1 cellular context compared by ENCODE assay signal in the genomic region with DNA sequence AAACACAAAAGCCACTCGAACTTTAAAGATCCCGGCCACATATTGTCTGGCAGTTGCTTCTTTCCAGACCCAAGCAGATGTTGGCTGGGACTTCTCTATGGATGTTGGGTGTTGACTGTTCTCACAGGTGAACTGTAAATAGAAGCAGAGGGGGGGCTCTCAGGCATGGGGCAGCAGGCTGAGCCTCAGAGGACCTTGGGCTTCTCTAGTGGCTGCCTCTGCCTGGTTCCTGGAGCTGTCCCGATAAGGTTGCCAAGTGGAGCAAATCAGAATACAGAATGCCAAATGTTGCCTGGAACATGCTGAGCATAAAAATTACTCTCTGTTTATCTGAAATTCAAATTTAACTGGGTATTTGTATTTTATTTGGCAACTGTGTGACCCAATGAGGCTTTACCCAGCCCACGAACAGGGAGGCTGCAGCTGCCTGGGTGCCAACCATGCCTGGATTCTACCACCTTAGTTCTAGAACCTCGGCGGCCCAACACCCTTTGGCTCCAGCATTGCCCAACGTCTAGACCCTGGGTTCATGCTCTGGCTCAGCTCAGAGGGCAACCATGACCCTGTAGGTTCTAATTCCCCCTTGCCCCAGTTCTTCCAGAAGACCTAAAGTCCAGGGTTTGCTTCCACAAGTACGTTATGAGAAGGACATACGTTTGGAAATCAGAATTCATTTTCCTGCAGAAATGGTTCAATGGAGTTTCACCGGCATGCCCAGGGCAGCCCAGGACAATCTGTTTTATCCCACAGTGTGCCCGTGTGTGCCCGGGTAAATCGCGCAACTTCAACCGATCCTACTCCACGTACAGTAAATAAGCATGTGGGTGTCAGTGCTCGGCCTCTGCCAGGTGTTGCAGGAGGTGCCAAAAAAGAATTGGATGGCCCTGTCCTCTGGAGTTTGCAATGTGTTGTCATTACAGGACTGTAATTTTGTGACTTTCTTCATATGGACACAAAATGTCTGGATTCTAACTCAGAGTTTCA.
TF ChIP-seq lines count a peak whose summit lies in the region.

No MANE protein-coding gene starts in this region.

TF ChIP-seq in HepG2, 621 proteins besides CTCF, POLR2A, EP300 and RAD21 (continued from another document):
- TF ChIP-seq, protein P1, sequence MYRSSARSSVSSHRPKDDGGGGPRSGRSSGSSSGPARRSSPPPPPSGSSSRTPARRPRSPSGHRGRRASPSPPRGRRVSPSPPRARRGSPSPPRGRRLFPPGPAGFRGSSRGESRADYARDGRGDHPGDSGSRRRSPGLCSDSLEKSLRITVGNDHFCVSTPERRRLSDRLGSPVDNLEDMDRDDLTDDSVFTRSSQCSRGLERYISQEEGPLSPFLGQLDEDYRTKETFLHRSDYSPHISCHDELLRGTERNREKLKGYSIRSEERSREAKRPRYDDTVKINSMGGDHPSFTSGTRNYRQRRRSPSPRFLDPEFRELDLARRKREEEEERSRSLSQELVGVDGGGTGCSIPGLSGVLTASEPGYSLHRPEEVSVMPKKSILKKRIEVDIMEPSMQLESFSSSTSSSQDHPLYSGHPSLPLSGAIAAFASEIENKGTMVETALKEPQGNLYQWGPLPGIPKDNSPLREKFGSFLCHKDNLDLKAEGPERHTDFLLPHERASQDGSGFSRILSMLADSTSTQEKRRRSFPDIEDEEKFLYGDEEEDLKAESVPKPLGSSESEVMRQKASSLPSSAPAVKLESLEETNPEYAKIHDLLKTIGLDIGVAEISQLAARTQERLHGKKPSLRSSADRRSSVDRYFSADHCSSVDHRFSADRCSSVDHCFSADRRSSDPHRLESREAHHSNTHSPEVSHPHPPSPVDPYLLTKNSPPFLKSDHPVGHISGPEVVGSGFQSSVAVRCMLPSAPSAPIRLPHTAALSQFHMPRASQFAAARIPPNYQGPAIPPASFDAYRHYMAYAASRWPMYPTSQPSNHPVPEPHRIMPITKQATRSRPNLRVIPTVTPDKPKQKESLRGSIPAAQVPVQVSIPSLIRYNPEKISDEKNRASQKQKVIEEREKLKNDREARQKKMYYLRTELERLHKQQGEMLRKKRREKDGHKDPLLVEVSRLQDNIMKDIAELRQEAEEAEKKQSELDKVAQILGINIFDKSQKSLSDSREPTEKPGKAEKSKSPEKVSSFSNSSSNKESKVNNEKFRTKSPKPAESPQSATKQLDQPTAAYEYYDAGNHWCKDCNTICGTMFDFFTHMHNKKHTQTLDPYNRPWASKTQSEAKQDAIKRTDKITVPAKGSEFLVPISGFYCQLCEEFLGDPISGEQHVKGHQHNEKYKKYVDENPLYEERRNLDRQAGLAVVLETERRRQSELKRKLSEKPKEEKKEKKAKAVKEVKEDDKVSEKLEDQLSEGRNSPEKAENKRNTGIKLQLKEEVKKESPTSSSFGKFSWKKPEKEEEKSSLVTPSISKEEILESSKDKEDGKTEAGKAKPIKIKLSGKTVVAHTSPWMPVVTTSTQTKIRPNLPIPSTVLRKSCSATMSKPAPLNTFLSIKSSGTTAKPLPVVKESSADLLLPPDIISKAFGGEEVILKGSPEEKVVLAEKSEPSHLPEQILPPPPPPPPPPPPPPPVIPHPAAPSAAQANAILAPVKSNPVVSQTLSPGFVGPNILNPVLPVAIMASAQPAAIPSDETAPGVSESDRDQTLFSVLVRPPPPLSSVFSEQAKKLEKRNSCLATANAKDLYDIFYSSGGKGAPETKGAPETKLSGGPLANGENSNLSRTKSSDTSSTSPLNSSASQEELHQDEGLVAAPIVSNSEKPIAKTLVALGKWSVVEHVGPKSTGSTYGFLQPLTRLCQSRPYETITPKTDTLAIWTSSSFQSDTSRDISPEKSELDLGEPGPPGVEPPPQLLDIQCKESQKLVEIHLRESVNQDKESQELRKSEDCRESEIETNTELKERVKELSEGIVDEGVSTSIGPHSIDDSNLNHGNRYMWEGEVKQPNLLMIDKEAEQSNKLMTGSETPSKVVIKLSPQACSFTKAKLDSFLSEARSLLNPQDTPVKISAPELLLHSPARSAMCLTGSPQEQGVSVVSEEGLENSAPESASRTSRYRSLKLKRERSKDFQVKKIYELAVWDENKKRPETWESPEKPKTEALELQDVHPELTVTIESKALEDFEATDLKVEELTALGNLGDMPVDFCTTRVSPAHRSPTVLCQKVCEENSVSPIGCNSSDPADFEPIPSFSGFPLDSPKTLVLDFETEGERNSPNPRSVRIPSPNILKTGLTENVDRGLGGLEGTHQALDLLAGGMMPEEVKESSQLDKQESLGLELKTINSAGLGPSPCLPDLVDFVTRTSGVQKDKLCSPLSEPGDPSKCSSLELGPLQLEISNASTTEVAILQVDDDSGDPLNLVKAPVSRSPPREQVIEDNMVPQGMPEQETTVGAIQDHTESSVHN (CRISPR knock-in tag; IDR thresholded peaks at IDR 0.05): no peak
- TF ChIP-seq NFKB2 (CRISPR knock-in tag; IDR thresholded peaks at IDR 0.05; ENCODE audit: borderline replicate concordance) (0 out of 2 replicates have a peak, but pooled peaks have one; percentile 19), ZNF292 (CRISPR knock-in tag; IDR thresholded peaks at IDR 0.05; ENCODE audit: borderline replicate concordance, low read depth) (0 out of 2 replicates have a peak, but pooled peaks have one; percentile 21), EZH2 (conservative IDR thresholded peaks at IDR 0.05; ENCODE audit: low read depth, low read length) (no peak), SSRP1 (CRISPR knock-in tag; IDR thresholded peaks at IDR 0.05) (no peak), ZNF230 (CRISPR knock-in tag; IDR thresholded peaks at IDR 0.05) (no peak), KLF16 (CRISPR knock-in tag; IDR thresholded peaks at IDR 0.05) (0 out of 4 replicates have a peak, but pooled peaks of 1 of the 2 experiments have one; percentile 54), ZNF510 (CRISPR knock-in tag; IDR thresholded peaks at IDR 0.05; ENCODE audit: low read depth) (no peak), HMG20A (CRISPR knock-in tag; IDR thresholded peaks at IDR 0.05; ENCODE audit: borderline replicate concordance) (peak; percentile 60; the same call in 1 of the 2 replicates), FOXP1 (IDR thresholded peaks at IDR 0.05) (0 out of 2 replicates have a peak, but pooled peaks have one; percentile 34), FOXP1 (CRISPR knock-in tag; IDR thresholded peaks at IDR 0.05) (peak; percentile 94), SP5 (CRISPR knock-in tag; IDR thresholded peaks at IDR 0.05; ENCODE audit: borderline replicate concordance, low read depth) (no peak), ZNF547 (CRISPR knock-in tag; IDR thresholded peaks at IDR 0.05) (no peak), HNF4G (IDR thresholded peaks at IDR 0.05; ENCODE audit: borderline replicate concordance, low read depth, low read length) (no peak), HNF4G (CRISPR knock-in tag; IDR thresholded peaks at IDR 0.05; ENCODE audit: borderline replicate concordance, low read depth) (0 out of 2 replicates have a peak, but pooled peaks have one; percentile 24)
- TF ChIP-seq, protein P2, sequence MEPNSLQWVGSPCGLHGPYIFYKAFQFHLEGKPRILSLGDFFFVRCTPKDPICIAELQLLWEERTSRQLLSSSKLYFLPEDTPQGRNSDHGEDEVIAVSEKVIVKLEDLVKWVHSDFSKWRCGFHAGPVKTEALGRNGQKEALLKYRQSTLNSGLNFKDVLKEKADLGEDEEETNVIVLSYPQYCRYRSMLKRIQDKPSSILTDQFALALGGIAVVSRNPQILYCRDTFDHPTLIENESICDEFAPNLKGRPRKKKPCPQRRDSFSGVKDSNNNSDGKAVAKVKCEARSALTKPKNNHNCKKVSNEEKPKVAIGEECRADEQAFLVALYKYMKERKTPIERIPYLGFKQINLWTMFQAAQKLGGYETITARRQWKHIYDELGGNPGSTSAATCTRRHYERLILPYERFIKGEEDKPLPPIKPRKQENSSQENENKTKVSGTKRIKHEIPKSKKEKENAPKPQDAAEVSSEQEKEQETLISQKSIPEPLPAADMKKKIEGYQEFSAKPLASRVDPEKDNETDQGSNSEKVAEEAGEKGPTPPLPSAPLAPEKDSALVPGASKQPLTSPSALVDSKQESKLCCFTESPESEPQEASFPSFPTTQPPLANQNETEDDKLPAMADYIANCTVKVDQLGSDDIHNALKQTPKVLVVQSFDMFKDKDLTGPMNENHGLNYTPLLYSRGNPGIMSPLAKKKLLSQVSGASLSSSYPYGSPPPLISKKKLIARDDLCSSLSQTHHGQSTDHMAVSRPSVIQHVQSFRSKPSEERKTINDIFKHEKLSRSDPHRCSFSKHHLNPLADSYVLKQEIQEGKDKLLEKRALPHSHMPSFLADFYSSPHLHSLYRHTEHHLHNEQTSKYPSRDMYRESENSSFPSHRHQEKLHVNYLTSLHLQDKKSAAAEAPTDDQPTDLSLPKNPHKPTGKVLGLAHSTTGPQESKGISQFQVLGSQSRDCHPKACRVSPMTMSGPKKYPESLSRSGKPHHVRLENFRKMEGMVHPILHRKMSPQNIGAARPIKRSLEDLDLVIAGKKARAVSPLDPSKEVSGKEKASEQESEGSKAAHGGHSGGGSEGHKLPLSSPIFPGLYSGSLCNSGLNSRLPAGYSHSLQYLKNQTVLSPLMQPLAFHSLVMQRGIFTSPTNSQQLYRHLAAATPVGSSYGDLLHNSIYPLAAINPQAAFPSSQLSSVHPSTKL (CRISPR knock-in tag; IDR thresholded peaks at IDR 0.05): peak; percentile 68
- TF ChIP-seq, protein P3, sequence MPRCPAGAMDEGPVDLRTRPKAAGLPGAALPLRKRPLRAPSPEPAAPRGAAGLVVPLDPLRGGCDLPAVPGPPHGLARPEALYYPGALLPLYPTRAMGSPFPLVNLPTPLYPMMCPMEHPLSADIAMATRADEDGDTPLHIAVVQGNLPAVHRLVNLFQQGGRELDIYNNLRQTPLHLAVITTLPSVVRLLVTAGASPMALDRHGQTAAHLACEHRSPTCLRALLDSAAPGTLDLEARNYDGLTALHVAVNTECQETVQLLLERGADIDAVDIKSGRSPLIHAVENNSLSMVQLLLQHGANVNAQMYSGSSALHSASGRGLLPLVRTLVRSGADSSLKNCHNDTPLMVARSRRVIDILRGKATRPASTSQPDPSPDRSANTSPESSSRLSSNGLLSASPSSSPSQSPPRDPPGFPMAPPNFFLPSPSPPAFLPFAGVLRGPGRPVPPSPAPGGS (CRISPR knock-in tag; IDR thresholded peaks at IDR 0.05): 0 out of 2 replicates have a peak, but pooled peaks have one; percentile 8
- TF ChIP-seq, protein P4, sequence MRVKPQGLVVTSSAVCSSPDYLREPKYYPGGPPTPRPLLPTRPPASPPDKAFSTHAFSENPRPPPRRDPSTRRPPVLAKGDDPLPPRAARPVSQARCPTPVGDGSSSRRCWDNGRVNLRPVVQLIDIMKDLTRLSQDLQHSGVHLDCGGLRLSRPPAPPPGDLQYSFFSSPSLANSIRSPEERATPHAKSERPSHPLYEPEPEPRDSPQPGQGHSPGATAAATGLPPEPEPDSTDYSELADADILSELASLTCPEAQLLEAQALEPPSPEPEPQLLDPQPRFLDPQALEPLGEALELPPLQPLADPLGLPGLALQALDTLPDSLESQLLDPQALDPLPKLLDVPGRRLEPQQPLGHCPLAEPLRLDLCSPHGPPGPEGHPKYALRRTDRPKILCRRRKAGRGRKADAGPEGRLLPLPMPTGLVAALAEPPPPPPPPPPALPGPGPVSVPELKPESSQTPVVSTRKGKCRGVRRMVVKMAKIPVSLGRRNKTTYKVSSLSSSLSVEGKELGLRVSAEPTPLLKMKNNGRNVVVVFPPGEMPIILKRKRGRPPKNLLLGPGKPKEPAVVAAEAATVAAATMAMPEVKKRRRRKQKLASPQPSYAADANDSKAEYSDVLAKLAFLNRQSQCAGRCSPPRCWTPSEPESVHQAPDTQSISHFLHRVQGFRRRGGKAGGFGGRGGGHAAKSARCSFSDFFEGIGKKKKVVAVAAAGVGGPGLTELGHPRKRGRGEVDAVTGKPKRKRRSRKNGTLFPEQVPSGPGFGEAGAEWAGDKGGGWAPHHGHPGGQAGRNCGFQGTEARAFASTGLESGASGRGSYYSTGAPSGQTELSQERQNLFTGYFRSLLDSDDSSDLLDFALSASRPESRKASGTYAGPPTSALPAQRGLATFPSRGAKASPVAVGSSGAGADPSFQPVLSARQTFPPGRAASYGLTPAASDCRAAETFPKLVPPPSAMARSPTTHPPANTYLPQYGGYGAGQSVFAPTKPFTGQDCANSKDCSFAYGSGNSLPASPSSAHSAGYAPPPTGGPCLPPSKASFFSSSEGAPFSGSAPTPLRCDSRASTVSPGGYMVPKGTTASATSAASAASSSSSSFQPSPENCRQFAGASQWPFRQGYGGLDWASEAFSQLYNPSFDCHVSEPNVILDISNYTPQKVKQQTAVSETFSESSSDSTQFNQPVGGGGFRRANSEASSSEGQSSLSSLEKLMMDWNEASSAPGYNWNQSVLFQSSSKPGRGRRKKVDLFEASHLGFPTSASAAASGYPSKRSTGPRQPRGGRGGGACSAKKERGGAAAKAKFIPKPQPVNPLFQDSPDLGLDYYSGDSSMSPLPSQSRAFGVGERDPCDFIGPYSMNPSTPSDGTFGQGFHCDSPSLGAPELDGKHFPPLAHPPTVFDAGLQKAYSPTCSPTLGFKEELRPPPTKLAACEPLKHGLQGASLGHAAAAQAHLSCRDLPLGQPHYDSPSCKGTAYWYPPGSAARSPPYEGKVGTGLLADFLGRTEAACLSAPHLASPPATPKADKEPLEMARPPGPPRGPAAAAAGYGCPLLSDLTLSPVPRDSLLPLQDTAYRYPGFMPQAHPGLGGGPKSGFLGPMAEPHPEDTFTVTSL (CRISPR knock-in tag; IDR thresholded peaks at IDR 0.05; ENCODE audit: borderline replicate concordance): peak; percentile 65; the same call in 1 of the 2 replicates
